14 cellular contexts compared by ENCODE assay signal in the genomic region with DNA sequence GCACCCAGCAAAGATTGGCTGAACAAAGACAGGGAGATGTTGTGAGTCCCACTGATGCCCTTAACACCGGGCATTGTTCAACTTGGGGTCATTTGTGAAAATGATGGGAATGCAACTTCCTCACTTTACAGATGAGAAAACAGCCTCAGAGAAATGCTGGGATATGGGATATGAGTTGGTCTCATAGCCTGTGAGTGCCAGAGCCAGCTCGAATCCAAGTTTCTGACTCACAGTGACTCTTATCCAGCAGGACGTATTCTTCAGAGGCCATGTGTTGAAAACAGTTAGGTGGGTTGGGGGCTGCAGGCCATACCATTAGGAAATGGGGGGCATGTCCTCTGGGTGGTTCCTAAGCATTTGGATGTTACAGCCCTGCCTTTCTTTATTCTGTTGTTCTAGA. TPM values are rescaled to one million over a fixed set of nuclear protein-coding genes. Genes with fewer than 3 reads are reported as not detected.
DNase-seq lines count a peak whose midpoint lies in the region; ATAC-seq and TF ChIP-seq lines count a peak whose summit lies in the region.
"Had no signal": no experiment of that assay in that cellular context is flagged by ENCODE, and none has a peak within 500 bp of the region (broad histone marks: within the 10 kb centered on the region; RNA-seq: fewer than 3 reads in every experiment).

No MANE protein-coding gene starts in this region.

- ATAC-seq in IMR-90 (ENCODE audit: low read depth), result no peak
- ATAC-seq in activated CD4-positive, alpha-beta T cell treated with anti-CD3 and anti-CD28 coated beads for 36 hours, result no peak
- ATAC-seq: naive thymus-derived CD4-positive, alpha-beta T cell had no signal

- H2AK5ac ChIP-seq in IMR-90 (ENCODE audit: low read depth, low read length), result no peak overlapping the region

- no peak overlapping the region for H2BK120ac ChIP-seq in IMR-90 (ENCODE audit: low read depth, low read length)

- H3K36me3 ChIP-seq in IMR-90 (ENCODE audit: control insufficient read depth, insufficient read depth, low read length), result no peaks in the 10 kb centered on the region
- H3K36me3 ChIP-seq: BE2C had no signal

- dilution Hi-C loops in IMR-90 (cut with HindIII; ENCODE audit: low sequenced_read_pairs, unreplicated experiment), result no loop called here

- H4K5ac ChIP-seq in IMR-90 (ENCODE audit: low read depth, low read length), result no peak overlapping the region

- no peaks in the 10 kb centered on the region for H3K4me1 ChIP-seq in IMR-90 (ENCODE audit: control insufficient read depth, insufficient read depth, low read length)
- H3K4me1 ChIP-seq: BE2C had no signal

- peaks cover 6% of the 10 kb centered on the region for H3K36me3 Mint-ChIP-seq in MCF 10A (ENCODE audit: insufficient read depth, unreplicated experiment)
- H3K36me3 Mint-ChIP-seq in activated CD4-positive, alpha-beta T cell treated with anti-CD3 and anti-CD28 coated beads for 36 hours (ENCODE audit: low read depth), result no peaks in the 10 kb centered on the region
- H3K36me3 Mint-ChIP-seq: activated CD4-positive, alpha-beta memory T cell treated with anti-CD3 and anti-CD28 coated beads for 36 hours; naive thymus-derived CD4-positive, alpha-beta T cell had no signal

- BruUV-seq in IMR-90 (replicated peaks; lab: Mats Ljungman, UMichigan) (no TSS peak), MCF 10A (replicated peaks; lab: Mats Ljungman, UMichigan) (no TSS peak)

- H3K14ac ChIP-seq in IMR-90 (replicated peaks; ENCODE audit: low read depth, low read length), result no peak overlapping the region

- POLR2A ChIA-PET in IMR-90 (lab: Charles Lee; ENCODE audit: unreplicated experiment), result no interaction called here
- POLR2A ChIA-PET in MCF 10A (lab: Yijun Ruan, JAX), result interaction anchor here (0.6 to 4.4 kb wide), 15 partner anchors 10 to 252 kb away, joined by 3 to 35 read pairs (median 9); a partner anchor contains a TSS
- POLR2A ChIA-PET in activated CD4-positive, alpha-beta T cell treated with anti-CD3 and anti-CD28 coated beads for 36 hours (lab: Charles Lee), result no interaction called here
- POLR2A ChIA-PET in HEK293T (lab: Yijun Ruan, JAX), result no interaction called here

- H3K56ac ChIP-seq in IMR-90 (ENCODE audit: extremely low read depth, insufficient read depth, low read length), result no peak overlapping the region

- no peak overlapping the region for H2AK9ac ChIP-seq in IMR-90 (replicated peaks; ENCODE audit: low read depth, low read length, poor library complexity)

- no peak overlapping the region for H4K91ac ChIP-seq in IMR-90 (ENCODE audit: insufficient read depth, low read depth, low read length)

- H4K8ac ChIP-seq in IMR-90 (ENCODE audit: low read depth in 2 of 2, low read length in 2 of 2), result no peak overlapping the region

- peak; percentile 40 for DNase-seq in IMR-90
- peak; percentile 57 for DNase-seq in MCF 10A (ENCODE audit: unreplicated experiment)
- DNase-seq in hepatic stellate cell (ENCODE audit: low spot score), result peak; percentile 19
- DNase-seq in stromal cell of bone marrow (ENCODE audit: low read depth), result peak; percentile 44
- DNase-seq in GM13977 (ENCODE audit: low spot score), result no peak
- no peak for DNase-seq in epidermal melanocyte (ENCODE audit: insufficient read length, low spot score)
- DNase-seq in activated CD4-positive, alpha-beta T cell treated with anti-CD3 and anti-CD28 coated beads for 36 hours, result no peak
- DNase-seq in HEK293T (ENCODE audit: extremely low spot score), result no peak
- DNase-seq: activated CD4-positive, alpha-beta memory T cell treated with anti-CD3 and anti-CD28 coated beads for 36 hours; activated T-cell treated with anti-CD3 and anti-CD28 coated beads, Interleukin-2, amount 50 U/mL, for 48 hours; BE2C; Karpas-422; naive thymus-derived CD4-positive, alpha-beta T cell had no signal

- H3K27me3 ChIP-seq in IMR-90 (ENCODE audit: control insufficient read depth, insufficient read depth, low read length), result no peaks in the 10 kb centered on the region
- H3K27me3 ChIP-seq: BE2C had no signal

- no peaks in the 10 kb centered on the region for H3K9me3 ChIP-seq in IMR-90 (ENCODE audit: control insufficient read depth, insufficient read depth, low read length)
- H3K9me3 ChIP-seq: BE2C had no signal

- CTCF ChIA-PET in IMR-90 (lab: Yijun Ruan, JAX), result no interaction called here
- CTCF ChIA-PET in MCF 10A (lab: Yijun Ruan, JAX), result interaction anchor here (0.6 to 1.3 kb wide), 2 partner anchors 19 to 237 kb away, joined by 3 read pairs; no protein-coding TSS in a partner anchor
- CTCF ChIA-PET in activated CD4-positive, alpha-beta T cell treated with anti-CD3 and anti-CD28 coated beads for 36 hours (lab: Charles Lee), result no interaction called here
- CTCF ChIA-PET in HEK293T (lab: Yijun Ruan, JAX), result no interaction called here

- H4K20me1 ChIP-seq in IMR-90 (ENCODE audit: insufficient read depth, low read length), result no peaks in the 10 kb centered on the region

- H3K9me3 Mint-ChIP-seq in MCF 10A (ENCODE audit: unreplicated experiment), result no peaks in the 10 kb centered on the region
- H3K9me3 Mint-ChIP-seq in activated CD4-positive, alpha-beta T cell treated with anti-CD3 and anti-CD28 coated beads for 36 hours (ENCODE audit: low read depth), result no peaks in the 10 kb centered on the region
- H3K9me3 Mint-ChIP-seq: activated CD4-positive, alpha-beta memory T cell treated with anti-CD3 and anti-CD28 coated beads for 36 hours; naive thymus-derived CD4-positive, alpha-beta T cell had no signal

- no peaks in the 10 kb centered on the region for H3K79me1 ChIP-seq in IMR-90 (ENCODE audit: low read depth in 1 of 2, low read length in 2 of 2)

- intact Hi-C loops in IMR-90 (cut with micrococcal nuclease), result no loop called here
- intact Hi-C loops in MCF 10A (cut with micrococcal nuclease), result loop anchor here (10.0 kb wide), 1 partner anchor 61 kb away; no protein-coding TSS in a partner anchor
- intact Hi-C loops in activated CD4-positive, alpha-beta T cell treated with anti-CD3 and anti-CD28 coated beads for 36 hours (cut with DNase I, micrococcal nuclease), result no loop called here

- no peaks in the 10 kb centered on the region for H3K27me3 Mint-ChIP-seq in MCF 10A (ENCODE audit: insufficient read depth, unreplicated experiment)
- H3K27me3 Mint-ChIP-seq in activated CD4-positive, alpha-beta T cell treated with anti-CD3 and anti-CD28 coated beads for 36 hours, result no peaks in the 10 kb centered on the region
- H3K27me3 Mint-ChIP-seq: activated CD4-positive, alpha-beta memory T cell treated with anti-CD3 and anti-CD28 coated beads for 36 hours; progenitor cell of endocrine pancreas had no signal

- no peak for TF ChIP-seq RAD21 in IMR-90 (IDR thresholded peaks at IDR 0.05; ENCODE audit: low read length)

- H2AFZ ChIP-seq in IMR-90 (replicated peaks; ENCODE audit: low read length, poor library complexity), result no peak overlapping the region

- H3K4me2 ChIP-seq in IMR-90 (ENCODE audit: low read depth, low read length), result no peak overlapping the region

- no peaks in the 10 kb centered on the region for H3K9me1 ChIP-seq in IMR-90 (ENCODE audit: insufficient read depth, low read length)

- WGBS in IMR-90 (ENCODE audit: extremely low coverage in 2 of 2, insufficient read length in 1 of 2), 2 experiments, result no CpG with 5 or more reads among the region's 3 CpGs

- no peak overlapping the region for H2BK20ac ChIP-seq in IMR-90 (ENCODE audit: low read depth, low read length)

- TF ChIP-seq CTCF in IMR-90 (conservative IDR thresholded peaks at IDR 0.05; ENCODE audit: low read depth, low read length) (no peak), MCF 10A (IDR thresholded peaks at IDR 0.05; ENCODE audit: unreplicated experiment) (no peak), GM13977 (IDR thresholded peaks at IDR 0.05; ENCODE audit: extremely low read depth, insufficient read depth, missing control alignments) (no peak)

- in situ Hi-C loops in IMR-90 (cut with MboI; ENCODE audit: low sequenced_read_pairs) (no loop called here), GM13977 (cut with MboI; ENCODE audit: low pct_unique_long_range_greater_than_20kb, low sequenced_read_pairs, unreplicated experiment) (no loop called here)

- H3K4me3 Mint-ChIP-seq in MCF 10A (ENCODE audit: unreplicated experiment), result peak overlapping the region; percentile 84
- H3K4me3 Mint-ChIP-seq in activated CD4-positive, alpha-beta T cell treated with anti-CD3 and anti-CD28 coated beads for 36 hours, result no peak overlapping the region
- H3K4me3 Mint-ChIP-seq: activated CD4-positive, alpha-beta memory T cell treated with anti-CD3 and anti-CD28 coated beads for 36 hours; naive thymus-derived CD4-positive, alpha-beta T cell had no signal

- H3K9ac ChIP-seq in IMR-90 (ENCODE audit: low read depth, low read length), result no peak overlapping the region

- H3K27ac Mint-ChIP-seq in MCF 10A (ENCODE audit: low read depth, unreplicated experiment), result peak overlapping the region; percentile 97
- H3K27ac Mint-ChIP-seq in activated CD4-positive, alpha-beta T cell treated with anti-CD3 and anti-CD28 coated beads for 36 hours, result no peak overlapping the region
- H3K27ac Mint-ChIP-seq: activated CD4-positive, alpha-beta memory T cell treated with anti-CD3 and anti-CD28 coated beads for 36 hours; naive thymus-derived CD4-positive, alpha-beta T cell had no signal

- H2BK15ac ChIP-seq in IMR-90 (ENCODE audit: low read depth, low read length), result no peak overlapping the region

- H3K23ac ChIP-seq in IMR-90 (ENCODE audit: low read depth, low read length), result no peak overlapping the region

- H3K27ac ChIP-seq in IMR-90 (ENCODE audit: insufficient read depth, low read length), result no peak overlapping the region

- peaks cover 41% of the 10 kb centered on the region for H3K4me1 Mint-ChIP-seq in MCF 10A (ENCODE audit: insufficient read depth, unreplicated experiment)
- no peaks in the 10 kb centered on the region for H3K4me1 Mint-ChIP-seq in activated CD4-positive, alpha-beta T cell treated with anti-CD3 and anti-CD28 coated beads for 36 hours
- H3K4me1 Mint-ChIP-seq: naive thymus-derived CD4-positive, alpha-beta T cell had no signal

- no peak overlapping the region for H3K4me3 ChIP-seq in IMR-90 (ENCODE audit: insufficient read depth, low read depth, low read length)

- H3K18ac ChIP-seq in IMR-90 (ENCODE audit: low read depth, low read length), result no peak overlapping the region

- H3K4ac ChIP-seq in IMR-90 (ENCODE audit: low read depth, low read length), result no peak overlapping the region

- no peak overlapping the region for H2BK5ac ChIP-seq in IMR-90 (ENCODE audit: low read depth, low read length, poor library complexity, severe bottlenecking)

- TF ChIP-seq POLR2A in IMR-90 (IDR thresholded peaks at IDR 0.05; ENCODE audit: low read depth, low read length), result no peak

TF ChIP-seq in HEK293T, 16 proteins besides CTCF, POLR2A, EP300 and RAD21 (continues in another document):
- TF ChIP-seq ZNF384 (IDR thresholded peaks at IDR 0.05) (no peak), BHLHE40 (IDR thresholded peaks at IDR 0.05; ENCODE audit: borderline replicate concordance) (no peak), CTBP1 (IDR thresholded peaks at IDR 0.05; ENCODE audit: borderline replicate concordance) (no peak), FOXM1 (IDR thresholded peaks at IDR 0.05; ENCODE audit: borderline replicate concordance) (no peak), L3MBTL2 (conservative IDR thresholded peaks at IDR 0.05) (no peak)

RNA-seq across cellular contexts. Expression of a gene that starts 45.2 kb away (rescaled TPM):
- total RNA-seq in IMR-90 (2012; rRNA removed) (3.1 and 3.4 TPM in 2 replicates), MCF 10A (2022) (48.3 and 48.7 TPM in 2 replicates)
- 3.4 and 4.4 TPM in 2 replicates for polyA plus RNA-seq in IMR-90 (2012; rRNA removed)
- polyA plus RNA-seq in IMR-90 (2012; cell fraction: cytosol; rRNA removed), result 2.3 and 3.1 TPM in 2 replicates
- polyA plus RNA-seq in IMR-90 (2012; cell fraction: nucleus; rRNA removed; ENCODE audit: low replicate concordance), result 7.0 and 13.4 TPM in 2 replicates
- under 1 TPM; 0.53 to 0.60 TPM for total RNA-seq in activated CD4-positive, alpha-beta T cell treated with anti-CD3 and anti-CD28 coated beads for 36 hours

Comparison
In these comparisons a context has a peak if more than half of its experiments do, and no peak if none do; other contexts are left out.
1. DNase-seq: peak in IMR-90 (single experiment), MCF 10A (single experiment), hepatic stellate cell (single experiment) and stromal cell of bone marrow (single experiment); none in GM13977 (single experiment), epidermal melanocyte (single experiment), activated CD4-positive, alpha-beta T cell treated with anti-CD3 and anti-CD28 coated beads for 36 hours (single experiment) and HEK293T (single experiment).
2. RNA of a gene that starts 45.2 kb away (total RNA-seq): 48.3 to 48.7 TPM in MCF 10A; 3.1 to 3.4 TPM in IMR-90 and 0.53 to 0.60 TPM in activated CD4-positive, alpha-beta T cell treated with anti-CD3 and anti-CD28 coated beads for 36 hours; every median in the first group is over 10 times any median in the second.